ENCODE assay signal across 9 cellular contexts in the genomic region with DNA sequence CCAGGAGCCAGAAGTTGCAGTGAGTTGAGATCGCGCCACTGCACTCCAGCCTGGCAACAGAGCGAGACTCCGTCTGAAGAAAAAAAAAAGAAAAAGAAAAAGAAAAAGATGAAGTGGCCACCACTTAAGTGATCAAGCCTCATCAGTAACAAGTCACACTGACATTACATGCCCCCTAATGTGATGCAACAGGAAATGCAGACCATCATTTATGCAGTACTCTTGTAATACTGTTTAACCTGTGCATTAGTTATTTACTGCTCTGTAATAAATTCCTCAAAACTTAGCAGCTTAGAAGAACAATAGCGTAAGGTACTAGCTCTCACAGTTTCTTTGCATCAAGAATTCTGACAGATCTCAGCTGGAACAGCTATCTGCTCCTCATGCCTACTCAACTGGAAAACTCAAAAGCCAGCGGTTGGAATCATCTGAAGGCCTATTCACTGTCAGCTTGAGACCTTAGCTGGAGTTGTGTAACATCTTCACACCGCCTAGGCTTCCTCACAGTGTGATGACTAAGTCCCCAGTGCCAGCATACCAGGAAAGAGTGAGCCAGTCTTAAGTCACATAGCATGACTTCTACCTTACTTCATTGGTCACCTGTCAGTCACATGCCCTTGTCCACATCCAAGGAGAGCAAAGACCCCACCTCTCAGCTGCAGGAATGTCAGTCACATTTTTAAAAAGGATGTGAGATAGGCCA. TPM values are rescaled to one million over a fixed set of nuclear protein-coding genes. Genes with fewer than 3 reads are reported as not detected.
A peak's percentile ranks its signal among the peaks of the same experiment; 100 is the strongest.
DNase-seq lines count a peak whose midpoint lies in the region; ATAC-seq, FAIRE-seq and TF ChIP-seq lines count a peak whose summit lies in the region.
"Had no signal": no experiment of that assay in that cellular context is flagged by ENCODE, and none has a peak within 500 bp of the region (broad histone marks: within the 10 kb centered on the region; RNA-seq: fewer than 3 reads in every experiment).

No MANE protein-coding gene starts in this region.

- no peak for TF ChIP-seq EP300 in HepG2 (IDR thresholded peaks at IDR 0.05; ENCODE audit: low read depth in 2 of 2, low read length in 2 of 2)
- TF ChIP-seq EP300 in HepG2 (CRISPR knock-in tag; IDR thresholded peaks at IDR 0.05; ENCODE audit: borderline replicate concordance), result no peak

- H2AFZ ChIP-seq in HepG2 (ENCODE audit: low read length), result no peak overlapping the region

- no peak for TF ChIP-seq RAD21 in HepG2 (CRISPR knock-in tag; IDR thresholded peaks at IDR 0.05)

- H3K79me2 ChIP-seq in HepG2 (ENCODE audit: insufficient read depth, low read length), result peaks cover 92% of the 10 kb centered on the region

- no peak for FAIRE-seq in HepG2 (lab: Jason Lieb, UNC)

- H3K27me3 ChIP-seq in Caco-2 (replicated peaks; ENCODE audit: control insufficient read depth, insufficient read depth, low read length) (no peaks in the 10 kb centered on the region), ascending aorta (no peaks in the 10 kb centered on the region), HepG2 (ENCODE audit: control insufficient read depth in 1 of 2, insufficient read depth in 2 of 2, low read length in 2 of 2) (no peaks in the 10 kb centered on the region)

- BruUV-seq in Caco-2 (replicated peaks; lab: Mats Ljungman, UMichigan), result no TSS peak
- BruUV-seq in HepG2 (replicated peaks; lab: Mats Ljungman, UMichigan), result no TSS peak

- TF ChIP-seq CTCF in Caco-2 (IDR thresholded peaks at IDR 0.05; ENCODE audit: insufficient read depth in 1 of 2, low read depth in 1 of 2, low read length in 1 of 2, severe bottlenecking in 1 of 2, unreplicated experiment in 1 of 2) (no peak), ascending aorta (IDR thresholded peaks at IDR 0.05) (no peak), HepG2 (CRISPR knock-in tag; IDR thresholded peaks at IDR 0.05) (no peak)

- peaks cover 4% of the 10 kb centered on the region for H3K27me3 Mint-ChIP-seq in Caco-2 (ENCODE audit: insufficient read depth, unreplicated experiment)

- in situ Hi-C loops in KBM-7 (cut with MboI; ENCODE audit: low pct_unique_long_range_greater_than_20kb, low sequenced_read_pairs) (no loop called here), HepG2 (cut with HindIII; ENCODE audit: extremely low pct_ligation_motif_present, low pct_unique_long_range_greater_than_20kb) (no loop called here)

- H3K9ac ChIP-seq in HepG2 (ENCODE audit: insufficient read depth, low read depth, low read length), result no peak overlapping the region

- no peak overlapping the region for H3K27ac Mint-ChIP-seq in Caco-2 (ENCODE audit: unreplicated experiment)
- H3K27ac Mint-ChIP-seq: activated T-cell treated with anti-CD3 and anti-CD28 coated beads, Interleukin-2, amount 50 U/mL, for 24 hours had no signal

- CTCF ChIA-PET in Caco-2 (lab: Charles Lee) (no interaction called here), HepG2 (lab: Yijun Ruan, JAX; ENCODE audit: low intra/inter-chr PET ratio, low total read pairs) (no interaction called here)

- H3K4me2 ChIP-seq in HepG2 (ENCODE audit: low read depth, low read length), result no peak overlapping the region

- H3K27ac ChIP-seq in ascending aorta, result no peak overlapping the region
- no peak overlapping the region for H3K27ac ChIP-seq in HepG2 (ENCODE audit: extremely low read length, insufficient read depth, low read length)

- POLR2A ChIA-PET in Caco-2 (lab: Charles Lee), result no interaction called here
- POLR2A ChIA-PET in HepG2 (lab: Yijun Ruan, JAX), result no interaction called here

- 96% methylated on average over 7 of the region's 7 CpGs for WGBS in HepG2 (ENCODE audit: low lambda C conversion rate)

- H4K20me1 ChIP-seq in HepG2 (ENCODE audit: insufficient read depth, low read length), result no peaks in the 10 kb centered on the region

- no peak for TF ChIP-seq POLR2A in HepG2 (IDR thresholded peaks at IDR 0.05; ENCODE audit: insufficient read depth in 1 of 2, low read depth in 2 of 2, low read length in 2 of 2)

- no peaks in the 10 kb centered on the region for H3K9me3 ChIP-seq in Caco-2
- no peaks in the 10 kb centered on the region for H3K9me3 ChIP-seq in ascending aorta
- no peaks in the 10 kb centered on the region for H3K9me3 ChIP-seq in HepG2 (ENCODE audit: low read length)

- H3K36me3 ChIP-seq in Caco-2 (ENCODE audit: control insufficient read depth, insufficient read depth, low read length) (no peaks in the 10 kb centered on the region), ascending aorta (no peaks in the 10 kb centered on the region), HepG2 (replicated peaks in 1 of 2; ENCODE audit: control insufficient read depth in 1 of 2, insufficient read depth in 2 of 2, low read length in 2 of 2) (no peaks in the 10 kb centered on the region)

- H3K4me3 ChIP-seq in Caco-2 (ENCODE audit: low read depth, low read length), result no peak overlapping the region
- no peak overlapping the region for H3K4me3 ChIP-seq in ascending aorta
- no peak overlapping the region for H3K4me3 ChIP-seq in HepG2 (replicated peaks in 1 of 3; ENCODE audit: insufficient read depth in 1 of 3, low read depth in 2 of 3, low read length in 3 of 3)

- DNase-seq in Caco-2 (peak; percentile 22 to 55), KBM-7 (peak; percentile 73), ascending aorta (ENCODE audit: low spot score in 2 of 2) (peak; percentile 37 to 68), HepG2 (ENCODE audit: low spot score) (peak; percentile 15), NCI-H1048 (lab: John Stamatoyannopoulos, UW) (no peak), anterior cingulate cortex (lab: John Stamatoyannopoulos, UW) (no peak)
- DNase-seq: activated T-cell treated with anti-CD3 and anti-CD28 coated beads, Interleukin-2, amount 50 U/mL, for 24 hours had no signal

- H3K4me3 Mint-ChIP-seq in Caco-2 (ENCODE audit: unreplicated experiment), result no peak overlapping the region
- H3K4me3 Mint-ChIP-seq: activated T-cell treated with anti-CD3 and anti-CD28 coated beads, Interleukin-2, amount 50 U/mL, for 24 hours had no signal

- H3K4me1 Mint-ChIP-seq in Caco-2 (ENCODE audit: low read depth, unreplicated experiment), result no peaks in the 10 kb centered on the region

- ATAC-seq in HepG2, result peak; percentile 35; the same call in 1 of the 3 replicates
- ATAC-seq in HG03159 (IDR thresholded peaks at IDR 0.05; ENCODE audit: unreplicated experiment), result no peak
- no peak for ATAC-seq in GM18858 (IDR thresholded peaks at IDR 0.05; ENCODE audit: unreplicated experiment)

- no peaks in the 10 kb centered on the region for H3K36me3 Mint-ChIP-seq in Caco-2 (ENCODE audit: insufficient read depth, unreplicated experiment)

- no peaks in the 10 kb centered on the region for H3K9me3 Mint-ChIP-seq in Caco-2 (ENCODE audit: unreplicated experiment)
- H3K9me3 Mint-ChIP-seq: activated T-cell treated with anti-CD3 and anti-CD28 coated beads, Interleukin-2, amount 50 U/mL, for 24 hours had no signal

- H3K4me1 ChIP-seq in Caco-2 (peaks cover 11% of the 10 kb centered on the region), ascending aorta (peaks cover 0 to 37% of the 10 kb centered on the region in 2 donors), HepG2 (ENCODE audit: insufficient read depth, low read length) (0 out of 2 replicates have a peak, but pooled peaks cover 10% of the 10 kb centered on the region)

- intact Hi-C loops in Caco-2 (cut with micrococcal nuclease; ENCODE audit: unreplicated experiment) (no loop called here), ascending aorta (cut with DNase I) (no loop called here), HepG2 (cut with micrococcal nuclease; ENCODE audit: unreplicated experiment) (no loop called here)

TF ChIP-seq in HepG2, 621 proteins besides CTCF, POLR2A, EP300 and RAD21 (continues in another document):
- peak; percentile 7 for TF ChIP-seq TEAD3 (CRISPR knock-in tag; optimal IDR thresholded peaks at IDR 0.05; ENCODE audit: borderline replicate concordance)
- peak; percentile 91; the same call in 1 of the 2 replicates for TF ChIP-seq ZBTB33 (CRISPR knock-in tag; IDR thresholded peaks at IDR 0.05)
- peak; percentile 68 for TF ChIP-seq FOSL2 (CRISPR knock-in tag; IDR thresholded peaks at IDR 0.05)

RNA-seq across cellular contexts. Expression of gene EPS8, which starts 31.5 kb away (rescaled TPM):
- total RNA-seq in Caco-2 (2022), result 13.9 and 20.1 TPM in 2 replicates
- 94.6 TPM for total RNA-seq in ascending aorta
- 43.4 and 51.6 TPM in 2 replicates for total RNA-seq in HepG2 (2016; rRNA removed; fragmentation: Illumina TruSeq; extraction: Trizol)
- total RNA-seq in HepG2 (2016; cell fraction: cytosol; rRNA removed; fragmentation: Illumina TruSeq; extraction: Trizol; ENCODE audit: low read depth), result 9.4 and 10.4 TPM in 2 replicates
- 40.9 and 52.2 TPM in 2 replicates for total RNA-seq in HepG2 (2016; cell fraction: insoluble cytoplasmic fraction; rRNA removed; fragmentation: Illumina TruSeq; extraction: Trizol)
- 23.4 and 25.9 TPM in 2 replicates for total RNA-seq in HepG2 (2016; cell fraction: membrane; rRNA removed; fragmentation: Illumina TruSeq; extraction: Trizol)
- total RNA-seq in HepG2 (2016; cell fraction: nucleus; rRNA removed; fragmentation: Illumina TruSeq; extraction: Trizol), result 44.6 and 50.9 TPM in 2 replicates
- polyA plus RNA-seq in HepG2 (2011; rRNA removed), result 37.1 and 39.2 TPM in 2 replicates
- 30.2 and 34.0 TPM in 2 replicates for polyA plus RNA-seq in HepG2 (2011; cell fraction: cytosol; rRNA removed)
- 26.3 and 29.3 TPM in 2 replicates for polyA plus RNA-seq in HepG2 (2011; cell fraction: nucleus; rRNA removed)
- 19.5 and 25.8 TPM in 2 replicates for polyA plus RNA-seq in HepG2 (2012)
- polyA plus RNA-seq in HepG2 (2016; cell fraction: cytosol; fragmentation: Illumina TruSeq; extraction: Trizol; ENCODE audit: low read depth), result 2.6 and 3.2 TPM in 2 replicates
- polyA plus RNA-seq in HepG2 (2016; cell fraction: insoluble cytoplasmic fraction; fragmentation: Illumina TruSeq; extraction: Trizol; ENCODE audit: low read depth), result 42.1 and 42.3 TPM in 2 replicates
- 8.5 and 8.8 TPM in 2 replicates for polyA plus RNA-seq in HepG2 (2016; cell fraction: membrane; fragmentation: Illumina TruSeq; extraction: Trizol; ENCODE audit: low read depth)
- polyA plus RNA-seq in HepG2 (2016; cell fraction: nucleus; fragmentation: Illumina TruSeq; extraction: Trizol; ENCODE audit: insufficient read depth, low read depth), result 28.2 and 28.4 TPM in 2 replicates
- polyA minus RNA-seq in HepG2 (2011; rRNA and poly(A)+ RNA removed; ENCODE audit: low replicate concordance), result 3.8 and 44.2 TPM in 2 replicates
- polyA minus RNA-seq in HepG2 (2011; cell fraction: cytosol; rRNA and poly(A)+ RNA removed), result 23.0 and 33.1 TPM in 2 replicates
- polyA minus RNA-seq in HepG2 (2011; cell fraction: nucleus; rRNA and poly(A)+ RNA removed), result 108 and 119 TPM in 2 replicates

Comparison
In these comparisons a context has a peak if more than half of its experiments do, and no peak if none do; other contexts are left out.
1. DNase-seq: peak in Caco-2 (2 of 2), KBM-7 (single experiment), ascending aorta (2 of 2) and HepG2 (single experiment); none in NCI-H1048 (single experiment) and anterior cingulate cortex (0 of 58).